10 cellular contexts compared by ENCODE assay signal in the genomic region with DNA sequence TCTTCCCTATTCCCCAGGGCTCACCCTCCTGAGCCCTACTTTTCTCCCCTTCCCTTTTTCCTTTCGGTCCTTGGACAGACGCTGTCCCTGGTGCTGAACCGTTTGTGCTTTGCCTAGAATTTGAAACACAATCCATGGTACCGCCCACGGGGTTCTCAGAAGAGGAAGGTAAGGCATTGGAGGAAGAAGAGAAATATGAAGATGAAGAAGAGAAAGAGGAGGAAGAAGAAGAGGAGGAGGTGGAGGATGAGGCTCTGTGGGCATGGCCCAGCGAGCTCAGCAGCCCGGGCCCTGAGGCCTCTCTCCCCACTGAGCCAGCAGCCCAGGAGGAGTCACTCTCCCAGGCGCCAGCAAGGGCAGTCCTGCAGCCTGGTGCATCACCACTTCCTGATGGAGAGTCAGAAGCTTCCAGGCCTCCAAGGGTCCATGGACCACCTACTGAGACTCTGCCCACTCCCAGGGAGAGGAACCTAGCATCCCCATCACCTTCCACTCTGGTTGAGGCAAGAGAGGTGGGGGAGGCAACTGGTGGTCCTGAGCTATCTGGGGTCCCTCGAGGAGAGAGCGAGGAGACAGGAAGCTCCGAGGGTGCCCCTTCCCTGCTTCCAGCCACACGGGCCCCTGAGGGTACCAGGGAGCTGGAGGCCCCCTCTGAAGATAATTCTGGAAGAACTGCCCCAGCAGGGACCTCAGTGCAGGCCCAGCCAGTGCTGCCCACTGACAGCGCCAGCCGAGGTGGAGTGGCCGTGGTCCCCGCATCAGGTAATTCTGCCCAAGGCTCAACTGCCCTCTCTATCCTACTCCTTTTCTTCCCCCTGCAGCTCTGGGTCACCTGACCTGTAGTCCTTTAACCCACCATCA. TPM values are rescaled to one million over a fixed set of nuclear protein-coding genes. Genes with fewer than 3 reads are reported as not detected.
DNase-seq lines count a peak whose midpoint lies in the region; ATAC-seq and TF ChIP-seq lines count a peak whose summit lies in the region.
"Had no signal": no experiment of that assay in that cellular context is flagged by ENCODE, and none has a peak within 500 bp of the region (broad histone marks: within the 10 kb centered on the region; RNA-seq: fewer than 3 reads in every experiment).

No MANE protein-coding gene starts in this region.

- intact Hi-C loops in activated CD8-positive, alpha-beta T cell treated with anti-CD3 and anti-CD28 coated beads for 36 hours (cut with micrococcal nuclease), result no loop called here

- POLR2A ChIA-PET in activated CD8-positive, alpha-beta T cell treated with anti-CD3 and anti-CD28 coated beads for 36 hours (lab: Charles Lee), result interaction anchor here (1.2 to 2.1 kb wide), 2 partner anchors 9 to 10 kb away, joined by 3 to 9 read pairs; no protein-coding TSS in a partner anchor

- CTCF ChIA-PET in activated CD8-positive, alpha-beta T cell treated with anti-CD3 and anti-CD28 coated beads for 36 hours (lab: Charles Lee), result interaction anchor here (0.9 to 2.4 kb wide), 6 partner anchors 10 to 36 kb away, joined by 4 to 11 read pairs (median 5); a partner anchor contains a TSS

- H3K4me3 Mint-ChIP-seq in activated CD8-positive, alpha-beta T cell treated with anti-CD3 and anti-CD28 coated beads for 36 hours, result no peak overlapping the region
- H3K4me3 Mint-ChIP-seq in mesothelial cell of epicardium, result no peak overlapping the region
- H3K4me3 Mint-ChIP-seq: T-cell had no signal

- no peaks in the 10 kb centered on the region for H3K9me3 Mint-ChIP-seq in activated CD8-positive, alpha-beta T cell treated with anti-CD3 and anti-CD28 coated beads for 36 hours
- no peaks in the 10 kb centered on the region for H3K9me3 Mint-ChIP-seq in mesothelial cell of epicardium
- H3K9me3 Mint-ChIP-seq: T-cell had no signal

- no peaks in the 10 kb centered on the region for H3K36me3 Mint-ChIP-seq in activated CD8-positive, alpha-beta T cell treated with anti-CD3 and anti-CD28 coated beads for 36 hours (ENCODE audit: low read depth)
- H3K36me3 Mint-ChIP-seq in mesothelial cell of epicardium, result no peaks in the 10 kb centered on the region
- H3K36me3 Mint-ChIP-seq: T-cell had no signal

- peaks cover 74% of the 10 kb centered on the region for H3K27me3 Mint-ChIP-seq in activated CD8-positive, alpha-beta T cell treated with anti-CD3 and anti-CD28 coated beads for 36 hours
- peaks cover 93% of the 10 kb centered on the region for H3K27me3 Mint-ChIP-seq in mesothelial cell of epicardium (ENCODE audit: low read depth)

- ATAC-seq in activated CD8-positive, alpha-beta T cell treated with anti-CD3 and anti-CD28 coated beads for 36 hours, result no peak
- no peak for ATAC-seq in GM21576 (IDR thresholded peaks at IDR 0.05; ENCODE audit: unreplicated experiment)
- ATAC-seq: mucosa of descending colon, T-cell had no signal

- TF ChIP-seq CTCF in activated CD8-positive, alpha-beta T cell treated with anti-CD3 and anti-CD28 coated beads for 36 hours (IDR thresholded peaks at IDR 0.05), result no peak
- TF ChIP-seq CTCF in mesothelial cell of epicardium (IDR thresholded peaks at IDR 0.05; ENCODE audit: unreplicated experiment), result no peak

- peak; percentile 43 for DNase-seq in LHCN-M2 (ENCODE audit: low read depth)
- DNase-seq in activated CD8-positive, alpha-beta T cell treated with anti-CD3 and anti-CD28 coated beads for 36 hours, result peak; percentile 35
- peak; percentile 55 to 82 for DNase-seq in mesothelial cell of epicardium (ENCODE audit: low spot score in 2 of 2, unreplicated experiment in 2 of 2)
- DNase-seq in NCI-H1105 (lab: John Stamatoyannopoulos, UW), result no peak
- DNase-seq: activated gamma-delta T cell treated with Interleukin-2 at 50 U/mL for 16 hours, NCI-H2171 treated with DMSO at 0.1 percent for 48 hours, T-cell had no signal

- H3K4me1 Mint-ChIP-seq in activated CD8-positive, alpha-beta T cell treated with anti-CD3 and anti-CD28 coated beads for 36 hours (ENCODE audit: low read depth), result peaks cover 9% of the 10 kb centered on the region
- H3K4me1 Mint-ChIP-seq in mesothelial cell of epicardium, result peaks cover 7% of the 10 kb centered on the region

- no peak overlapping the region for H3K27ac Mint-ChIP-seq in activated CD8-positive, alpha-beta T cell treated with anti-CD3 and anti-CD28 coated beads for 36 hours
- H3K27ac Mint-ChIP-seq in mesothelial cell of epicardium, result no peak overlapping the region

RNA-seq across cellular contexts. Expression of a gene that starts 10.4 kb away (rescaled TPM):
- total RNA-seq in LHCN-M2 (2014; rRNA removed), result not detected in 2 replicates
- polyA plus RNA-seq in LHCN-M2 (2012), result 0.17 TPM
- total RNA-seq in activated CD8-positive, alpha-beta T cell treated with anti-CD3 and anti-CD28 coated beads for 36 hours, result not detected
- 0.54 to 0.85 TPM (median 0.78 TPM) in 3 replicates for total RNA-seq in mesothelial cell of epicardium
- total RNA-seq: epithelial cell of proximal tubule, T-cell had no signal

RNA-seq across cellular contexts. Expression of a gene that starts 24.8 kb away (rescaled TPM):
- total RNA-seq in LHCN-M2 (2014; rRNA removed) (470 and 483 TPM in 2 replicates), mesothelial cell of epicardium (53.8 to 56.9 TPM (median 56.8 TPM) in 3 replicates)
- 766 TPM for polyA plus RNA-seq in LHCN-M2 (2012)
- total RNA-seq in activated CD8-positive, alpha-beta T cell treated with anti-CD3 and anti-CD28 coated beads for 36 hours, result not detected

RNA-seq across cellular contexts. Expression of a gene that starts 33.1 kb away (rescaled TPM):
- total RNA-seq in LHCN-M2 (2014; rRNA removed) (not detected in 2 replicates), mesothelial cell of epicardium (0.76 to 1.2 TPM (median 1.2 TPM) in 3 replicates)
- polyA plus RNA-seq in LHCN-M2 (2012), result not detected
- not detected for total RNA-seq in activated CD8-positive, alpha-beta T cell treated with anti-CD3 and anti-CD28 coated beads for 36 hours
- total RNA-seq: epithelial cell of proximal tubule had no signal

RNA-seq across cellular contexts. Expression of a gene that starts 51.1 kb away (rescaled TPM):
- total RNA-seq in LHCN-M2 (2014; rRNA removed), result 24.1 and 26.0 TPM in 2 replicates
- 31.1 TPM for polyA plus RNA-seq in LHCN-M2 (2012)
- total RNA-seq in activated CD8-positive, alpha-beta T cell treated with anti-CD3 and anti-CD28 coated beads for 36 hours, result 10 to 100 TPM; 50.7 to 51.0 TPM
- total RNA-seq in mesothelial cell of epicardium, result 22.7 to 24.0 TPM (median 23.6 TPM) in 3 replicates

RNA-seq across cellular contexts. Expression of a gene that starts 53.0 kb away (rescaled TPM):
- total RNA-seq in LHCN-M2 (2014; rRNA removed) (1.5 and 2.2 TPM in 2 replicates), mesothelial cell of epicardium (676 to 704 TPM (median 686 TPM) in 3 replicates)
- polyA plus RNA-seq in LHCN-M2 (2012), result 2.8 TPM
- under 1 TPM; 0.78 to 0.90 TPM for total RNA-seq in activated CD8-positive, alpha-beta T cell treated with anti-CD3 and anti-CD28 coated beads for 36 hours

Comparison
In these comparisons a context has a peak if more than half of its experiments do, and no peak if none do; other contexts are left out.
1. RNA of a gene that starts 24.8 kb away (total RNA-seq): 470 to 483 TPM in LHCN-M2 and 53.8 to 56.9 TPM in mesothelial cell of epicardium; not detected in activated CD8-positive, alpha-beta T cell treated with anti-CD3 and anti-CD28 coated beads for 36 hours; every median in the first group is over 10 times any median in the second.